25 cellular contexts compared by ENCODE assay signal in the genomic region with DNA sequence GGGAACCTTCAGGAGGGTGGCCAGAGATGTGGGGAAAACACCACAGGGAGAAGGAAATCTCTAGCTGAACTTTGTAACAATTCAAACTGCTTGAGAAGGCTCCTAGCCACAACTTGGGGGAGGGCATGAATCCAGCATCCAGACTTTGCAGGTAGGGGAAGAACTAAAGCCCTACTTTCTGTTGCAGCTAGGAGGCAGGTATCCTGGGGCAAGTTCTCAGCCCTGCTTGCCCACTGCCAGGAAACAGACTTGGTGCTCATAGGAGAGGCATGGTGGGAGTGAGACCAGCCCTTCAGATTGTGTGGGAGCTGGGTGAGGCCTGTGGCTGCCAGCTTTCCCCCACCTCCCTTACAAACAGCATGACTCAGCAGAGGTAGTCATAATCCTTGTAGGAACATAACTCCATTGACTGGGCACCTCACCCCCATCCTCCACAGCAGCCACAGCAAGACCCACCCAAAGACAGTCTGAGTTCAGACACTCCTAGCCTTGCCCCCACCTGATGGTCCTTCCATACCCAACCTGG.
DNase-seq lines count a peak whose midpoint lies in the region; ATAC-seq and TF ChIP-seq lines count a peak whose summit lies in the region.
"Had no signal": no experiment of that assay in that cellular context is flagged by ENCODE, and none has a peak within 500 bp of the region (broad histone marks: within the 10 kb centered on the region; RNA-seq: fewer than 3 reads in every experiment).

No MANE protein-coding gene starts in this region.

- TF ChIP-seq CTCF in nephron progenitor cell (IDR thresholded peaks at IDR 0.05), result no peak

- DNase-seq in COLO668 (lab: John Stamatoyannopoulos, UW; ENCODE audit: unreplicated experiment), result peak; percentile 21
- peak; percentile 13 for DNase-seq in LHCN-M2 (ENCODE audit: low read depth)
- DNase-seq in iris pigment epithelial cell (ENCODE audit: low read depth), result peak; percentile 10
- DNase-seq in nucleus accumbens (lab: John Stamatoyannopoulos, UW), result no peak
- DNase-seq in NOMO-1 treated with dmso at 0.1 percent for 144 hours (lab: John Stamatoyannopoulos, UW; ENCODE audit: unreplicated experiment), result no peak
- no peak for DNase-seq in nephron progenitor cell
- DNase-seq in NCI-H2227 treated with DMSO at 0.1 percent for 48 hours (lab: John Stamatoyannopoulos, UW), result no peak
- DNase-seq: activated CD8-positive, alpha-beta T cell treated with anti-CD3 and anti-CD28 coated beads, Interleukin-2, amount 10 ng/mL, durations not matched to agents 7 days and 5 days; activated gamma-delta T cell treated with Interleukin-2 at 50 U/mL for 16 hours; activated T-cell treated with anti-CD3 and anti-CD28 coated beads for 4 hours; body of pancreas; Calu3; DND-41; lower lobe of right lung; NCI-H1694; NCI-H2171; NCI-H524; ovary; Peyer's patch; stimulated activated CD4-positive, alpha-beta T cell treated with anti-CD3 and anti-CD28 coated beads, Interleukin-4, amount 100 ng/mL, for 1 hour; T-helper 1 cell; upper lobe of right lung had no signal

- peaks cover 9% of the 10 kb centered on the region for H3K4me1 Mint-ChIP-seq in activated T-helper 17 cell treated with anti-CD3 and anti-CD28 coated beads, Interleukin-2, amount 50 U/mL, for 72 hours
- no peaks in the 10 kb centered on the region for H3K4me1 Mint-ChIP-seq in nephron progenitor cell
- H3K4me1 Mint-ChIP-seq: CD14-positive monocyte had no signal

- ATAC-seq in activated T-helper 17 cell treated with anti-CD3 and anti-CD28 coated beads, Interleukin-2, amount 50 U/mL, for 72 hours (replicated peaks), result peak; percentile 41
- ATAC-seq: activated CD8-positive, alpha-beta T cell treated with anti-CD3 and anti-CD28 coated beads, Interleukin-2, amount 10 ng/mL, durations not matched to agents 7 days and 5 days; body of pancreas; lower lobe of right lung; natural killer cell treated with Interleukin-12 subunit alpha and Interleukin-12 subunit beta and Interleukin-15 and Interleukin-18, amount 100 ng/mL, for 72 hours; upper lobe of right lung had no signal

- H3K36me3 Mint-ChIP-seq in activated T-helper 17 cell treated with anti-CD3 and anti-CD28 coated beads, Interleukin-2, amount 50 U/mL, for 72 hours (ENCODE audit: low read depth), result no peaks in the 10 kb centered on the region
- H3K36me3 Mint-ChIP-seq in nephron progenitor cell (ENCODE audit: low read depth), result no peaks in the 10 kb centered on the region
- H3K36me3 Mint-ChIP-seq: CD14-positive monocyte had no signal

- H3K9me3 Mint-ChIP-seq in activated T-helper 17 cell treated with anti-CD3 and anti-CD28 coated beads, Interleukin-2, amount 50 U/mL, for 72 hours, result peaks cover 18% of the 10 kb centered on the region
- H3K9me3 Mint-ChIP-seq in nephron progenitor cell, result peaks cover 86% of the 10 kb centered on the region

- peaks cover 31% of the 10 kb centered on the region for H3K27me3 Mint-ChIP-seq in activated T-helper 17 cell treated with anti-CD3 and anti-CD28 coated beads, Interleukin-2, amount 50 U/mL, for 72 hours
- H3K27me3 Mint-ChIP-seq in nephron progenitor cell (ENCODE audit: low read depth, poor library complexity), result peaks cover 10% of the 10 kb centered on the region

- H3K4me3 Mint-ChIP-seq in activated T-helper 17 cell treated with anti-CD3 and anti-CD28 coated beads, Interleukin-2, amount 50 U/mL, for 72 hours, result no peak overlapping the region
- H3K4me3 Mint-ChIP-seq in nephron progenitor cell, result no peak overlapping the region
- H3K4me3 Mint-ChIP-seq: activated CD8-positive, alpha-beta T cell treated with anti-CD3 and anti-CD28 coated beads, Interleukin-2, amount 10 ng/mL, durations not matched to agents 7 days and 5 days; CD14-positive monocyte; natural killer cell treated with Interleukin-12 subunit alpha and Interleukin-12 subunit beta and Interleukin-15 and Interleukin-18, amount 100 ng/mL, for 72 hours had no signal

- no peak overlapping the region for H3K27ac Mint-ChIP-seq in activated T-helper 17 cell treated with anti-CD3 and anti-CD28 coated beads, Interleukin-2, amount 50 U/mL, for 72 hours
- no peak overlapping the region for H3K27ac Mint-ChIP-seq in nephron progenitor cell
- H3K27ac Mint-ChIP-seq: activated CD8-positive, alpha-beta T cell treated with anti-CD3 and anti-CD28 coated beads, Interleukin-2, amount 10 ng/mL, durations not matched to agents 7 days and 5 days; natural killer cell treated with Interleukin-12 subunit alpha and Interleukin-12 subunit beta and Interleukin-15 and Interleukin-18, amount 100 ng/mL, for 72 hours had no signal

Comparison
In these comparisons a context has a peak if more than half of its experiments do, and no peak if none do; other contexts are left out.
1. DNase-seq: peak in COLO668 (single experiment), LHCN-M2 (single experiment) and iris pigment epithelial cell (single experiment); none in nucleus accumbens (0 of 56), NOMO-1 treated with dmso at 0.1 percent for 144 hours (single experiment), nephron progenitor cell (single experiment) and NCI-H2227 treated with DMSO at 0.1 percent for 48 hours (single experiment).